28 cellular contexts compared by ENCODE assay signal in the genomic region with DNA sequence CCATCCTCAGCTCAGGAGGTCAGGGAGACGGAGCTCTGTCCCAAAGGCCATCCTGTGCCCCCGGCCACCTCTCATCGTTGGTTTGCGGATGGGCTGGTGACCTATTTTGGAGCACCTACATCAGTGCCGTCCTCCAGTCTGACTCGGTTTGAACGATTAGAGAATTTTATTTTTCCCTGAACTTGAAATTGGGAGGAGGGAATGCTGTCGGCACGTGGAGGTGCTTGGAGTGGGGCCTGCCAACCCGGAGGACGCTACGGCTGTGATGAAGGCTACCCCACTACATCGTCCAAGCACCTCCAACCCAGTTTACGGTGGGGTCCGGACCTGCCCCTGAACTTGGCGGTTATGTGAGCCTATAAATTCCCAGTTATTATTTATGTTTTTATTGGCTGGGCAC. TPM values are rescaled to one million over a fixed set of nuclear protein-coding genes. Genes with fewer than 3 reads are reported as not detected.
"Had no signal": no experiment of that assay in that cellular context is flagged by ENCODE, and none has a peak within 500 bp of the region (broad histone marks: within the 10 kb centered on the region; RNA-seq: fewer than 3 reads in every experiment).

No MANE protein-coding gene starts in this region.

- ATAC-seq: activated T-helper 17 cell treated with anti-CD3 and anti-CD28 coated beads, Interleukin-2, amount 50 U/mL, for 72 hours; Panc1 had no signal

- H3K27me3 Mint-ChIP-seq: activated CD4-positive, alpha-beta memory T cell treated with anti-CD3 and anti-CD28 coated beads for 36 hours; activated CD4-positive, alpha-beta T cell treated with anti-CD3 and anti-CD28 coated beads, Interleukin-2, amount 10 ng/mL, durations not matched to agents 7 days and 5 days; activated naive CD8-positive, alpha-beta T cell; activated T-helper 17 cell treated with anti-CD3 and anti-CD28 coated beads, Interleukin-2, amount 50 U/mL, for 72 hours had no signal

- H3K27me3 ChIP-seq: brain microvascular endothelial cell, cardiac muscle cell, SJCRH30 had no signal

- H3K4me3 Mint-ChIP-seq: activated CD4-positive, alpha-beta memory T cell treated with anti-CD3 and anti-CD28 coated beads for 36 hours; activated CD4-positive, alpha-beta T cell treated with anti-CD3 and anti-CD28 coated beads, Interleukin-2, amount 10 ng/mL, durations not matched to agents 7 days and 5 days; activated naive CD4-positive, alpha-beta T cell treated with anti-CD3 and anti-CD28 coated beads for 36 hours; activated naive CD8-positive, alpha-beta T cell; activated T-helper 17 cell treated with anti-CD3 and anti-CD28 coated beads, Interleukin-2, amount 50 U/mL, for 72 hours had no signal

- H3K27ac Mint-ChIP-seq: activated CD4-positive, alpha-beta memory T cell treated with anti-CD3 and anti-CD28 coated beads for 36 hours; activated naive CD4-positive, alpha-beta T cell treated with anti-CD3 and anti-CD28 coated beads for 36 hours; activated naive CD8-positive, alpha-beta T cell had no signal

- H3K9ac ChIP-seq: KMS-11, SK-N-SH had no signal

- H3K27ac ChIP-seq: brain microvascular endothelial cell, cardiac muscle cell, KMS-11, SJCRH30, VCaP had no signal

- H3K4me3 ChIP-seq: cardiac muscle cell, SJCRH30 had no signal

- H3K36me3 Mint-ChIP-seq: activated naive CD8-positive, alpha-beta T cell had no signal

- H3K9me2 ChIP-seq: SK-N-SH had no signal

- H3K4me1 ChIP-seq: SJCRH30 had no signal

- H3K9me3 ChIP-seq: SJCRH30, SK-N-SH had no signal

- H3K4me2 ChIP-seq: KMS-11, SK-N-SH had no signal

- DNase-seq: activated CD4-positive, alpha-beta T cell treated with anti-CD3 and anti-CD28 coated beads, Interleukin-2, amount 10 ng/mL, durations not matched to agents 7 days and 5 days; activated CD4-positive, CD25-positive, alpha-beta regulatory T cell; activated CD8-positive, alpha-beta memory T cell treated with anti-CD3 and anti-CD28 coated beads for 24 hours; activated gamma-delta T cell; activated T-cell treated with anti-CD3 and anti-CD28 coated beads, Interleukin-2, amount 50 U/mL, for 48 hours; brain microvascular endothelial cell; NCI-H1092; NCI-H1417; NCI-H1930; NCI-H2171 treated with DMSO at 0.1 percent for 48 hours; NCI-H226; NCI-H526; NCI-H774; Right ventricle myocardium superior; RPMI8226; SJCRH30; T-helper 1 cell had no signal

- H3K9me3 Mint-ChIP-seq: activated CD4-positive, alpha-beta memory T cell treated with anti-CD3 and anti-CD28 coated beads for 36 hours; activated CD4-positive, alpha-beta T cell treated with anti-CD3 and anti-CD28 coated beads, Interleukin-2, amount 10 ng/mL, durations not matched to agents 7 days and 5 days; activated naive CD4-positive, alpha-beta T cell treated with anti-CD3 and anti-CD28 coated beads for 36 hours; activated T-helper 17 cell treated with anti-CD3 and anti-CD28 coated beads, Interleukin-2, amount 50 U/mL, for 72 hours had no signal

RNA-seq across cellular contexts. Expression of a gene that starts 50.5 kb away (rescaled TPM):
- total RNA-seq: activated CD4-positive, alpha-beta memory T cell treated with anti-CD3 and anti-CD28 coated beads for 36 hours; activated CD4-positive, alpha-beta T cell treated with anti-CD3 and anti-CD28 coated beads, Interleukin-2, amount 10 ng/mL, durations not matched to agents 7 days and 5 days; activated naive CD4-positive, alpha-beta T cell treated with anti-CD3 and anti-CD28 coated beads for 36 hours; MCF 10A; Right ventricle myocardium superior; T-helper 2 cell treated with Interferon-gamma antibody and Interleukin-4, amounts not matched to agents 100 ng/mL and 5 ng/mL, for 36 hours had no signal
